12 cellular contexts compared by ENCODE assay signal in genomic region chr20:53657732-53658131, GRCh38.
A peak's percentile ranks its signal among the peaks of the same experiment; 100 is the strongest.
DNase-seq lines count a peak whose midpoint lies in the region; ATAC-seq, FAIRE-seq and TF ChIP-seq lines count a peak whose summit lies in the region.
"Had no signal": no experiment of that assay in that cellular context is flagged by ENCODE, and none has a peak within 500 bp of the region (broad histone marks: within the 10 kb centered on the region; RNA-seq: fewer than 3 reads in every experiment).

No MANE protein-coding gene starts in this region.

- TF ChIP-seq POLR2A in heart left ventricle (IDR thresholded peaks at IDR 0.05) = no peak
- no peak for TF ChIP-seq POLR2A in uterus (IDR thresholded peaks at IDR 0.05)

- 47% methylated on average over 1 of the region's 1 CpG for WGBS in right cardiac atrium
- 34 to 46% (median 39%) methylated on average over 1 of the region's 1 CpG for WGBS in heart left ventricle, 4 donors

- no peak overlapping the region for H3K4me3 ChIP-seq in right cardiac atrium (ENCODE audit: low read length)
- H3K4me3 ChIP-seq in heart left ventricle = no peak overlapping the region
- H3K4me3 ChIP-seq in uterus = no peak overlapping the region
- H3K4me3 ChIP-seq: skin epidermis had no signal

- H3K9me3 ChIP-seq in right cardiac atrium (ENCODE audit: control insufficient read depth, low read length) = no peaks in the 10 kb centered on the region
- no peaks in the 10 kb centered on the region for H3K9me3 ChIP-seq in heart left ventricle
- H3K9me3 ChIP-seq in uterus = no peaks in the 10 kb centered on the region

- no peaks in the 10 kb centered on the region for H3K4me1 ChIP-seq in right cardiac atrium (ENCODE audit: control insufficient read depth, insufficient read depth, low read length)
- peaks cover 0 to 84% (median 21%) of the 10 kb centered on the region in 12 donors for H3K4me1 ChIP-seq in heart left ventricle
- peaks cover 3 to 5% of the 10 kb centered on the region in 2 donors for H3K4me1 ChIP-seq in uterus

- H3K27ac ChIP-seq in right cardiac atrium (ENCODE audit: low read length) (peak overlapping the region; percentile 76), heart left ventricle (peak overlapping the region in 3 of 12 donors; percentile 2 to 86 (median 11)), uterus (peak overlapping the region; percentile 59 to 68)

- H3K27me3 Mint-ChIP-seq in activated B cell treated with CpG ODN at 0.5 μM for 24 hours = no peaks in the 10 kb centered on the region

- CTCF ChIA-PET in activated B cell treated with CpG ODN at 0.5 μM for 24 hours (lab: Charles Lee) = interaction anchor here (0.6 to 1.6 kb wide), 3 partner anchors 19 to 259 kb away, joined by 3 to 5 read pairs (median 3); no protein-coding TSS in a partner anchor

- H3K36me3 ChIP-seq in heart left ventricle (no peaks in the 10 kb centered on the region), uterus (no peaks in the 10 kb centered on the region)

- POLR2A ChIA-PET in activated B cell treated with CpG ODN at 0.5 μM for 24 hours (lab: Charles Lee) = interaction anchor here (0.6 to 1.0 kb wide), 5 partner anchors 11 to 260 kb away, joined by 3 to 6 read pairs (median 5); no protein-coding TSS in a partner anchor

- no peaks in the 10 kb centered on the region for H3K36me3 Mint-ChIP-seq in activated B cell treated with CpG ODN at 0.5 μM for 24 hours (ENCODE audit: low read depth)

- no peak for TF ChIP-seq CTCF in heart left ventricle (IDR thresholded peaks at IDR 0.05)
- TF ChIP-seq CTCF in activated B cell treated with CpG ODN at 0.5 μM for 24 hours (IDR thresholded peaks at IDR 0.05) = no peak
- no peak for TF ChIP-seq CTCF in uterus (IDR thresholded peaks at IDR 0.05)

- no peak for FAIRE-seq in RCC 7860 (lab: Jason Lieb, UNC)

- H3K4me3 Mint-ChIP-seq in activated B cell treated with CpG ODN at 0.5 μM for 24 hours = peak overlapping the region; percentile 16

- no peaks in the 10 kb centered on the region for H3K9me3 Mint-ChIP-seq in activated B cell treated with CpG ODN at 0.5 μM for 24 hours
- H3K9me3 Mint-ChIP-seq: CD8-positive, alpha-beta memory T cell had no signal

- intact Hi-C loops in right cardiac atrium (cut with DNase I) (no loop called here), heart left ventricle (cut with DNase I) (loop anchor here in 1 of 10 donors (5.0 kb wide), 1 partner anchor 50 kb away; no protein-coding TSS in a partner anchor), activated B cell treated with CpG ODN at 0.5 μM for 24 hours (cut with micrococcal nuclease) (loop anchor here (2.0 to 5.0 kb wide), 3 partner anchors 15 to 285 kb away; no protein-coding TSS in a partner anchor), uterus (cut with DNase I; ENCODE audit: low total_unique reads) (no loop called here)

- peaks cover 84% of the 10 kb centered on the region for H3K4me1 Mint-ChIP-seq in activated B cell treated with CpG ODN at 0.5 μM for 24 hours

- ATAC-seq in right cardiac atrium (no peak), heart left ventricle (no peak), activated B cell treated with CpG ODN at 0.5 μM for 24 hours (ENCODE audit: low read depth) (no peak), left lobe of liver (no peak)
- ATAC-seq: left colon had no signal

- DNase-seq in right cardiac atrium (no peak), heart left ventricle (no peak), activated B cell treated with CpG ODN at 0.5 μM for 24 hours (no peak), left lobe of liver (ENCODE audit: low spot score) (peak; percentile 29), uterus (no peak), RCC 7860 (ENCODE audit: low spot score) (no peak), NCI-H226 (no peak)
- no peak for DNase-seq in stimulated activated CD4-positive, alpha-beta T cell treated with anti-CD3 and anti-CD28 coated beads, Interleukin-4, amount 100 ng/mL, for 4 hours
- DNase-seq: aorta; CD8-positive, alpha-beta memory T cell; left colon had no signal

- H3K27me3 ChIP-seq in right cardiac atrium (ENCODE audit: control insufficient read depth, insufficient read depth) = no peaks in the 10 kb centered on the region
- no peaks in the 10 kb centered on the region for H3K27me3 ChIP-seq in heart left ventricle
- H3K27me3 ChIP-seq in uterus = no peaks in the 10 kb centered on the region

- H3K27ac Mint-ChIP-seq in activated B cell treated with CpG ODN at 0.5 μM for 24 hours = peak overlapping the region; percentile 81
